ENCODE assay signal across 10 cellular contexts in genomic region chr2:232901711-232902578, GRCh38. TPM values are rescaled to one million over a fixed set of nuclear protein-coding genes. Genes with fewer than 3 reads are reported as not detected.
DNase-seq lines count a peak whose midpoint lies in the region; ATAC-seq and TF ChIP-seq lines count a peak whose summit lies in the region.
"Had no signal": no experiment of that assay in that cellular context is flagged by ENCODE, and none has a peak within 500 bp of the region (broad histone marks: within the 10 kb centered on the region; RNA-seq: fewer than 3 reads in every experiment).

No MANE protein-coding gene starts in this region.

- H3K36me3 Mint-ChIP-seq in stimulated activated effector memory CD8-positive, alpha-beta T cell treated with anti-CD3 and anti-CD28 coated beads, Interleukin-12 subunit alpha, Interleukin-12 subunit beta, amount 100 ng/mL, for 72 hours: no peaks in the 10 kb centered on the region
- H3K36me3 Mint-ChIP-seq in type B pancreatic cell (no peaks in the 10 kb centered on the region), endothelial cell (ENCODE audit: low read depth, unreplicated experiment) (no peaks in the 10 kb centered on the region)

- no peaks in the 10 kb centered on the region for H3K9me3 Mint-ChIP-seq in stimulated activated effector memory CD8-positive, alpha-beta T cell treated with anti-CD3 and anti-CD28 coated beads, Interleukin-12 subunit alpha, Interleukin-12 subunit beta, amount 100 ng/mL, for 72 hours
- no peaks in the 10 kb centered on the region for H3K9me3 Mint-ChIP-seq in type B pancreatic cell
- no peaks in the 10 kb centered on the region for H3K9me3 Mint-ChIP-seq in endothelial cell (ENCODE audit: unreplicated experiment)

- TF ChIP-seq CTCF in type B pancreatic cell (conservative IDR thresholded peaks at IDR 0.05) (no peak), endothelial cell (IDR thresholded peaks at IDR 0.05; ENCODE audit: unreplicated experiment) (no peak)

- H3K27me3 Mint-ChIP-seq in type B pancreatic cell (no peaks in the 10 kb centered on the region), endothelial cell (ENCODE audit: unreplicated experiment) (peaks cover 4% of the 10 kb centered on the region)

- DNase-seq in activated T-cell treated with anti-CD3 and anti-CD28 coated beads for 24 hours (ENCODE audit: low read depth): peak; percentile 19
- no peak for DNase-seq in activated T-cell treated with anti-CD3 and anti-CD28 coated beads for 4 hours
- DNase-seq in SW480 (ENCODE audit: low spot score): peak; percentile 80
- peak; percentile 60 for DNase-seq in glomerular endothelial cell (ENCODE audit: extremely low read depth, low read depth, low spot score)
- no peak for DNase-seq in stimulated activated effector memory CD8-positive, alpha-beta T cell treated with anti-CD3 and anti-CD28 coated beads, Interleukin-12 subunit alpha, Interleukin-12 subunit beta, amount 100 ng/mL, for 72 hours (ENCODE audit: low spot score in 2 of 2)
- no peak for DNase-seq in type B pancreatic cell (ENCODE audit: extremely low spot score, unreplicated experiment)
- DNase-seq in endothelial cell (ENCODE audit: low spot score): no peak
- DNase-seq: DND-41, NCI-H1436 treated with DMSO at 0.1 percent for 48 hours had no signal

- no peak overlapping the region for H3K27ac Mint-ChIP-seq in stimulated activated effector memory CD8-positive, alpha-beta T cell treated with anti-CD3 and anti-CD28 coated beads, Interleukin-12 subunit alpha, Interleukin-12 subunit beta, amount 100 ng/mL, for 72 hours
- H3K27ac Mint-ChIP-seq in type B pancreatic cell: no peak overlapping the region
- no peak overlapping the region for H3K27ac Mint-ChIP-seq in endothelial cell (ENCODE audit: unreplicated experiment)

- H3K4me3 Mint-ChIP-seq in stimulated activated effector memory CD8-positive, alpha-beta T cell treated with anti-CD3 and anti-CD28 coated beads, Interleukin-12 subunit alpha, Interleukin-12 subunit beta, amount 100 ng/mL, for 72 hours: no peak overlapping the region
- no peak overlapping the region for H3K4me3 Mint-ChIP-seq in type B pancreatic cell
- H3K4me3 Mint-ChIP-seq in endothelial cell (ENCODE audit: unreplicated experiment): no peak overlapping the region

- H3K4me1 Mint-ChIP-seq in stimulated activated effector memory CD8-positive, alpha-beta T cell treated with anti-CD3 and anti-CD28 coated beads, Interleukin-12 subunit alpha, Interleukin-12 subunit beta, amount 100 ng/mL, for 72 hours: no peaks in the 10 kb centered on the region
- H3K4me1 Mint-ChIP-seq in type B pancreatic cell (ENCODE audit: unreplicated experiment) (no peaks in the 10 kb centered on the region), endothelial cell (ENCODE audit: unreplicated experiment) (peaks cover 4% of the 10 kb centered on the region)

- peak; percentile 94 for ATAC-seq in stimulated activated effector memory CD8-positive, alpha-beta T cell treated with anti-CD3 and anti-CD28 coated beads, Interleukin-12 subunit alpha, Interleukin-12 subunit beta, amount 100 ng/mL, for 72 hours
- no peak for ATAC-seq in GM18873 (IDR thresholded peaks at IDR 0.05; ENCODE audit: low FRiP score, unreplicated experiment)

RNA-seq across cellular contexts. Expression of gene SNORC, which starts 31.9 kb away (rescaled TPM):
- 0.39 and 2.1 TPM in 2 replicates for total RNA-seq in glomerular endothelial cell
- 7.1 and 28.9 TPM in 2 replicates for total RNA-seq in type B pancreatic cell (ENCODE audit: low replicate concordance)
- 5.6 TPM for total RNA-seq in endothelial cell (ENCODE audit: unreplicated experiment)

Comparison
In these comparisons a context has a peak if more than half of its experiments do, and no peak if none do; other contexts are left out.
1. DNase-seq: peak in activated T-cell treated with anti-CD3 and anti-CD28 coated beads for 24 hours (single experiment), SW480 (single experiment) and glomerular endothelial cell (single experiment); none in activated T-cell treated with anti-CD3 and anti-CD28 coated beads for 4 hours (single experiment), stimulated activated effector memory CD8-positive, alpha-beta T cell treated with anti-CD3 and anti-CD28 coated beads, Interleukin-12 subunit alpha, Interleukin-12 subunit beta, amount 100 ng/mL, for 72 hours (0 of 2), type B pancreatic cell (single experiment) and endothelial cell (single experiment).